Comparison of ENCODE assay signal across 8 cellular contexts in the genomic region with DNA sequence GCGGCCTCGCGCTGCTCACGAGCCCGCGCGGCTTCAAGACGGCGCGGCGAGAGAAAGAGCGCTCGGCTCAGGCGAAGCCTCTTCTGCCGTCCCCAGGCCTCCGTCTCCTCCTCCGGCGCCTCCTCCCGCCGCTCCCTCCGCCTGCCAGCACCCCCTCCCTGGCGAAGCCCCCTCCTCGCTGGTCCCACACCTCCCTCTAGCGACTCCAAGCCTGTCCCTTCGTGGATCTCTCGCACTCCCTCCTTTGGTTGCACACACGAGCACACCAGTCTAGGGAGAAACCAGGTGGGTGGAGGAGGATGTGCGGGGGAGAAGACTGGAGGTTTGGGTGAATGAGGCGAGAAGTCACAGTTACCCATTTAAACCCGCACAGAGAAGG. TPM values are rescaled to one million over a fixed set of nuclear protein-coding genes. Genes with fewer than 3 reads are reported as not detected.
DNase-seq lines count a peak whose midpoint lies in the region; ATAC-seq and TF ChIP-seq lines count a peak whose summit lies in the region.

CAMK2D (minus strand) TSS at position 57 of the 379 bp plus-strand sequence. CDS start 670 bp downstream, outside the sequence.

- ATAC-seq in GM21737 (IDR thresholded peaks at IDR 0.05; ENCODE audit: unreplicated experiment): peak; percentile 50

- H3F3A ChIP-seq in neural cell (ENCODE audit: insufficient read depth, low read length, poor library complexity, severe bottlenecking): peaks cover 10% of the 10 kb centered on the region

- TF ChIP-seq CTCF in KMS-11 (conservative IDR thresholded peaks at IDR 0.05; ENCODE audit: low read depth, low read length): no peak; the same call in 1 of the 2 replicates
- TF ChIP-seq CTCF in fibroblast of villous mesenchyme (IDR thresholded peaks at IDR 0.05; ENCODE audit: insufficient read depth, low read depth, low read length): peak; percentile 67
- TF ChIP-seq CTCF in neural cell (IDR thresholded peaks at IDR 0.05; ENCODE audit: poor library complexity, severe bottlenecking): peak; percentile 83
- peak in 5 of 7 experiments; percentile 26 to 77 (median 47) for TF ChIP-seq CTCF in stomach (IDR thresholded peaks at IDR 0.05)

- peaks cover 18% of the 10 kb centered on the region; the same call in 1 of the 2 replicates for H3K79me2 ChIP-seq in KMS-11 (ENCODE audit: insufficient read depth, low read depth)
- peaks cover 31% of the 10 kb centered on the region for H3K79me2 ChIP-seq in neural cell (replicated peaks; ENCODE audit: insufficient read depth, low read length)

- H3K9ac ChIP-seq in KMS-11 (peak within 1 kb of the TSS; percentile 95), neural cell (ENCODE audit: low read length) (peak within 1 kb of the TSS; percentile 75)

- no peak within 1 kb of the TSS for H3K4me3 ChIP-seq in KMS-11 (IDR thresholded peaks at IDR 0.05; ENCODE audit: insufficient read depth, low read depth, low read length)
- peak within 1 kb of the TSS; percentile 90 for H3K4me3 ChIP-seq in fibroblast of villous mesenchyme (ENCODE audit: low read depth, low read length)
- peak within 1 kb of the TSS; percentile 85 for H3K4me3 ChIP-seq in neural cell (ENCODE audit: low read length)
- peak within 1 kb of the TSS; percentile 67 to 78 (median 68) for H3K4me3 ChIP-seq in stomach

- intact Hi-C loops in stomach (cut with DNase I; ENCODE audit: low total_unique reads): no loop called here

- H3K36me3 ChIP-seq in KMS-11 (ENCODE audit: insufficient read depth) (no peaks in the 10 kb centered on the region), neural cell (ENCODE audit: insufficient read depth, low read length) (no peaks in the 10 kb centered on the region), stomach (no peaks in the 10 kb centered on the region)

- H4K20me1 ChIP-seq in KMS-11 (ENCODE audit: insufficient read depth) (no peaks in the 10 kb centered on the region), neural cell (ENCODE audit: insufficient read depth) (no peaks in the 10 kb centered on the region)

- peak; percentile 76 for TF ChIP-seq RAD21 in neural cell (conservative IDR thresholded peaks at IDR 0.05)

- TF ChIP-seq POLR2A in stomach (IDR thresholded peaks at IDR 0.05): peak in 1 of 4 donors; percentile 35

- H2AFZ ChIP-seq in KMS-11 (ENCODE audit: low read depth): peak within 1 kb of the TSS; percentile 64
- H2AFZ ChIP-seq in neural cell (ENCODE audit: low read depth, low read length): peak within 1 kb of the TSS; percentile 77

- no peak for TF ChIP-seq EP300 in neural cell (conservative IDR thresholded peaks at IDR 0.05; ENCODE audit: poor library complexity, severe bottlenecking)
- TF ChIP-seq EP300 in stomach (IDR thresholded peaks at IDR 0.05): no peak

- no peaks in the 10 kb centered on the region for H3K9me2 ChIP-seq in neural cell (ENCODE audit: insufficient read depth, low read length)

- H3K27ac ChIP-seq in KMS-11: peak within 1 kb of the TSS; percentile 99
- peak within 1 kb of the TSS; percentile 91 for H3K27ac ChIP-seq in neural cell (ENCODE audit: low read length)
- peak within 1 kb of the TSS; percentile 92 to 99 (median 99) for H3K27ac ChIP-seq in stomach

- no peaks in the 10 kb centered on the region for H3K27me3 ChIP-seq in KMS-11 (ENCODE audit: insufficient read depth, low read depth)
- no peaks in the 10 kb centered on the region for H3K27me3 ChIP-seq in neural cell (ENCODE audit: insufficient read depth, low read depth, low read length)
- H3K27me3 ChIP-seq in stomach: no peaks in the 10 kb centered on the region

- DNase-seq in DMS79 treated with DMSO at 0.1 percent for 48 hours (lab: John Stamatoyannopoulos, UW) (peak; percentile 23), RPMI7951 (ENCODE audit: low read depth) (peak; percentile 82), activated gamma-delta T cell treated with Interleukin-2 at 50 U/mL for 16 hours (peak; percentile 70), fibroblast of villous mesenchyme (ENCODE audit: low read depth) (peak; percentile 91), stomach (peak; percentile 86)

- H3K4me1 ChIP-seq in KMS-11 (ENCODE audit: low read depth, poor library complexity, severe bottlenecking) (peaks cover 31% of the 10 kb centered on the region), stomach (peaks cover 8 to 41% (median 29%) of the 10 kb centered on the region in 4 donors)

- H3K9me3 ChIP-seq in neural cell (ENCODE audit: low read length) (no peaks in the 10 kb centered on the region), stomach (no peaks in the 10 kb centered on the region)

- WGBS in stomach, 5 donors: 0 to 2% (median 1%) methylated on average over 6 to 30 of the region's 30 CpGs

- H3K4me2 ChIP-seq in KMS-11 (peak within 1 kb of the TSS; percentile 96), neural cell (ENCODE audit: low read length) (peak within 1 kb of the TSS; percentile 86)

TF ChIP-seq in neural cell, 6 proteins besides CTCF, POLR2A, EP300 and RAD21:
- TF ChIP-seq, protein P1, sequence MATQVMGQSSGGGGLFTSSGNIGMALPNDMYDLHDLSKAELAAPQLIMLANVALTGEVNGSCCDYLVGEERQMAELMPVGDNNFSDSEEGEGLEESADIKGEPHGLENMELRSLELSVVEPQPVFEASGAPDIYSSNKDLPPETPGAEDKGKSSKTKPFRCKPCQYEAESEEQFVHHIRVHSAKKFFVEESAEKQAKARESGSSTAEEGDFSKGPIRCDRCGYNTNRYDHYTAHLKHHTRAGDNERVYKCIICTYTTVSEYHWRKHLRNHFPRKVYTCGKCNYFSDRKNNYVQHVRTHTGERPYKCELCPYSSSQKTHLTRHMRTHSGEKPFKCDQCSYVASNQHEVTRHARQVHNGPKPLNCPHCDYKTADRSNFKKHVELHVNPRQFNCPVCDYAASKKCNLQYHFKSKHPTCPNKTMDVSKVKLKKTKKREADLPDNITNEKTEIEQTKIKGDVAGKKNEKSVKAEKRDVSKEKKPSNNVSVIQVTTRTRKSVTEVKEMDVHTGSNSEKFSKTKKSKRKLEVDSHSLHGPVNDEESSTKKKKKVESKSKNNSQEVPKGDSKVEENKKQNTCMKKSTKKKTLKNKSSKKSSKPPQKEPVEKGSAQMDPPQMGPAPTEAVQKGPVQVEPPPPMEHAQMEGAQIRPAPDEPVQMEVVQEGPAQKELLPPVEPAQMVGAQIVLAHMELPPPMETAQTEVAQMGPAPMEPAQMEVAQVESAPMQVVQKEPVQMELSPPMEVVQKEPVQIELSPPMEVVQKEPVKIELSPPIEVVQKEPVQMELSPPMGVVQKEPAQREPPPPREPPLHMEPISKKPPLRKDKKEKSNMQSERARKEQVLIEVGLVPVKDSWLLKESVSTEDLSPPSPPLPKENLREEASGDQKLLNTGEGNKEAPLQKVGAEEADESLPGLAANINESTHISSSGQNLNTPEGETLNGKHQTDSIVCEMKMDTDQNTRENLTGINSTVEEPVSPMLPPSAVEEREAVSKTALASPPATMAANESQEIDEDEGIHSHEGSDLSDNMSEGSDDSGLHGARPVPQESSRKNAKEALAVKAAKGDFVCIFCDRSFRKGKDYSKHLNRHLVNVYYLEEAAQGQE (IDR thresholded peaks at IDR 0.05; ENCODE audit: borderline replicate concordance): peak; percentile 18
- TF ChIP-seq EZH2 (IDR thresholded peaks at IDR 0.05; ENCODE audit: borderline replicate concordance, insufficient read depth, low read length, poor library complexity, severe bottlenecking) (no peak), SMC3 (conservative IDR thresholded peaks at IDR 0.05; ENCODE audit: poor library complexity) (peak; percentile 74), POLR2AphosphoS5 (IDR thresholded peaks at IDR 0.05) (peak; percentile 65), MXI1 (conservative IDR thresholded peaks at IDR 0.05; ENCODE audit: poor library complexity, severe bottlenecking) (peak; percentile 8), TAF1 (IDR thresholded peaks at IDR 0.05; ENCODE audit: low read depth) (peak; percentile 66)

RNA-seq across cellular contexts. Expression of gene CAMK2D, which starts in this region (rescaled TPM):
- total RNA-seq in RPMI7951 (2014; rRNA removed; shearing (Covaris generic)): 22.2 and 23.3 TPM in 2 replicates
- total RNA-seq in fibroblast of villous mesenchyme (84.4 and 161 TPM in 2 replicates), stomach (100 to 1,000 TPM in 3 of 5 donors, 10 to 100 TPM in 2; 57.8 to 155 (median 123) TPM)
- polyA plus RNA-seq in neural cell (27.1 and 29.8 TPM in 2 replicates), stomach (10 to 100 TPM in 2 of 3 donors, 1 to 10 TPM in 1; 8.8 to 23.2 (median 11.4) TPM)
- 41.1 and 48.3 TPM in 2 replicates for polyA minus RNA-seq in neural cell

Comparison
In these comparisons a context has a peak if more than half of its experiments do, and no peak if none do; other contexts are left out.
1. DNase-seq: peak in every context shown above with its lines; median percentile 91 in fibroblast of villous mesenchyme; 86 in stomach; 82 in RPMI7951; 70 in activated gamma-delta T cell treated with Interleukin-2 at 50 U/mL for 16 hours; 23 in DMS79 treated with DMSO at 0.1 percent for 48 hours.